ENCODE assay signal across 19 cellular contexts in genomic region chr13:36829753-36830152, GRCh38.
"Had no signal": no experiment of that assay in that cellular context is flagged by ENCODE, and none has a peak within 500 bp of the region (broad histone marks: within the 10 kb centered on the region; RNA-seq: fewer than 3 reads in every experiment).

No MANE protein-coding gene starts in this region.

- H3K4me3 ChIP-seq: prostate gland, right lobe of liver, suprapubic skin, thyroid gland, uterus had no signal

- H3K36me3 ChIP-seq: prostate gland, uterus had no signal

- H3K27me3 ChIP-seq: right lobe of liver, suprapubic skin, thyroid gland, uterus had no signal

- H3K27ac ChIP-seq: parathyroid adenoma, prostate gland, right lobe of liver, suprapubic skin, thyroid gland, uterus had no signal

- DNase-seq: dermis blood vessel endothelial cell; foreskin melanocyte; head of caudate nucleus; hippocampal formation; kidney glomerular epithelial cell; mammary epithelial cell; naive thymus-derived CD4-positive, alpha-beta T cell; nephron progenitor cell; right lobe of liver; stimulated activated CD4-positive, alpha-beta T cell treated with anti-CD3 and anti-CD28 coated beads, Interleukin-4, amount 100 ng/mL, for 1 hour; stimulated activated CD8-positive, alpha-beta memory T cell treated with anti-CD3 and anti-CD28 coated beads, Interleukin-4, amount 100 ng/mL, for 48 hours; stimulated activated naive CD8-positive, alpha-beta T cell treated with anti-CD3 and anti-CD28 coated beads, Interleukin-15, Interleukin-2, amounts not matched to agents 100 U/mL and 50 U/mL, for 24 hours; thyroid gland; uterus had no signal

- H3K27me3 Mint-ChIP-seq: naive thymus-derived CD4-positive, alpha-beta T cell; type B pancreatic cell had no signal

- H3K9me3 ChIP-seq: prostate gland, right lobe of liver, suprapubic skin, thyroid gland, uterus had no signal

- H3K4me1 ChIP-seq: parathyroid adenoma, prostate gland, right lobe of liver, suprapubic skin, thyroid gland, uterus had no signal

- ATAC-seq: naive thymus-derived CD4-positive, alpha-beta T cell; right lobe of liver; stimulated activated effector memory CD8-positive, alpha-beta T cell treated with anti-CD3 and anti-CD28 coated beads, Interleukin-12 subunit alpha, Interleukin-12 subunit beta, amount 100 ng/mL, for 72 hours; stimulated activated naive CD8-positive, alpha-beta T cell treated with anti-CD3 and anti-CD28 coated beads, Interleukin-15, Interleukin-2, amounts not matched to agents 100 U/mL and 50 U/mL, for 24 hours had no signal

- H3K9me3 Mint-ChIP-seq: naive thymus-derived CD4-positive, alpha-beta T cell; nephron progenitor cell; stimulated activated effector memory CD8-positive, alpha-beta T cell treated with anti-CD3 and anti-CD28 coated beads, Interleukin-12 subunit alpha, Interleukin-12 subunit beta, amount 100 ng/mL, for 72 hours; type B pancreatic cell had no signal

- H3K27ac Mint-ChIP-seq: naive thymus-derived CD4-positive, alpha-beta T cell; stimulated activated effector memory CD8-positive, alpha-beta T cell treated with anti-CD3 and anti-CD28 coated beads, Interleukin-12 subunit alpha, Interleukin-12 subunit beta, amount 100 ng/mL, for 72 hours; type B pancreatic cell had no signal

- H3K4me3 Mint-ChIP-seq: naive thymus-derived CD4-positive, alpha-beta T cell; nephron progenitor cell; stimulated activated effector memory CD8-positive, alpha-beta T cell treated with anti-CD3 and anti-CD28 coated beads, Interleukin-12 subunit alpha, Interleukin-12 subunit beta, amount 100 ng/mL, for 72 hours; type B pancreatic cell had no signal
